9 cellular contexts compared by ENCODE assay signal in the genomic region with DNA sequence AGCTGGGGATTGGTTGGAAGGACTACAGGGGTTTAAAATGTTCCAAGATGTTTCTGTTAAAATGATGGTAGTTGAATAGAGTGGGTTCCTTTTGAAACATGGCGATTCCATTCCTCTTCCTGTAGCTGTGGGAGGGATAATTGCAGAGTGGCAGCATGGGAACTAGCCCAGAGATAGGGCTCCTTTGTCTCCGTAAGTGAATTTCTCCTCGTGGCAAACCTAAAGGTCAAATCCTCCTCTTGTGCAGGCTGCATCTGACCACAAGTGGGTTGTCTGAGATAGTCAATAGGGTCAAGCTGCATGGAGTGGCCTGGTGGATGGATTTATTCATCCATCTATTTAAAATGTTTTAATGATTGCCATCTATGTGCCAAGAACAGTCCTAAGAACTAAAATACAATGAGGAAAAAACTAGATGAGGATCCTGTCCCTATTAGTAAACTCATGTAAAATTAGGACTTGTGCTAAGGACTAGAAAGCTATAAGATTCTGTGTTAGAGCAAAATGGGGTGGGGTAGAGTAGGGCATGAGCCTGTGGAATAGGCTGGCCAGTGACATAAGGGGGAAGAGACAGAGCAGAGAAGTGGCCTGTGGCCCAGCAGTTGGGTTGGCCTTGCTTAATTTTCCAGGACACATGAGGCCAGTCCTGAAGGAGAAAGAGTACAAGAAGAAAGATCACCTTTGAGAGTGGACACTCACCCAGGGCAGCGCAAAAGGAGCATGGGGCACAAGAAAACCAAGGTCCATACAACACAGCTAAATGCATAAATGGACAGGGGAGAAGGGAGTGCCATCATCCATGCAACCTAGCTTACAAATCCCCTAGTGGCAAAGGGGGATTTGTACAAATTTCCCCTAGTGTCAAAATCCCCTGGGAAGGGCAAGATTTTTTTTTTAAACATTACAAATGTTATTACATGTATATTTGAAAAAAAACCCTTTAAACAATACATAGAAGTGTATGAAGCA.
"Had no signal": no experiment of that assay in that cellular context is flagged by ENCODE, and none has a peak within 500 bp of the region (broad histone marks: within the 10 kb centered on the region; RNA-seq: fewer than 3 reads in every experiment).

No MANE protein-coding gene starts in this region.

- H3K27ac Mint-ChIP-seq: activated CD4-positive, alpha-beta memory T cell treated with anti-CD3 and anti-CD28 coated beads, Interleukin-2, amount 10 ng/mL, durations not matched to agents 7 days and 5 days; activated T-cell treated with anti-CD3 and anti-CD28 coated beads, Interleukin-2, amount 50 U/mL, for 72 hours; naive thymus-derived CD8-positive, alpha-beta T cell had no signal

- H3K4me3 Mint-ChIP-seq: activated CD4-positive, alpha-beta memory T cell treated with anti-CD3 and anti-CD28 coated beads, Interleukin-2, amount 10 ng/mL, durations not matched to agents 7 days and 5 days; activated T-cell treated with anti-CD3 and anti-CD28 coated beads, Interleukin-2, amount 50 U/mL, for 72 hours; naive thymus-derived CD8-positive, alpha-beta T cell had no signal

- H3K27ac ChIP-seq: ascending aorta, esophagus muscularis mucosa, sigmoid colon had no signal

- ATAC-seq: activated T-cell treated with anti-CD3 and anti-CD28 coated beads, Interleukin-2, amount 50 U/mL, for 72 hours; mucosa of descending colon; naive thymus-derived CD8-positive, alpha-beta T cell had no signal

- H3K9me3 ChIP-seq: ascending aorta, esophagus muscularis mucosa, mucosa of descending colon, sigmoid colon had no signal

- H3K4me1 ChIP-seq: ascending aorta, esophagus muscularis mucosa had no signal

- H3K4me3 ChIP-seq: ascending aorta, esophagus muscularis mucosa, mucosa of descending colon, sigmoid colon had no signal

- H3K36me3 Mint-ChIP-seq: naive thymus-derived CD8-positive, alpha-beta T cell had no signal

- H3K27me3 Mint-ChIP-seq: activated CD4-positive, alpha-beta memory T cell treated with anti-CD3 and anti-CD28 coated beads, Interleukin-2, amount 10 ng/mL, durations not matched to agents 7 days and 5 days had no signal

- H3K36me3 ChIP-seq: ascending aorta, esophagus muscularis mucosa, sigmoid colon had no signal

- DNase-seq: activated CD4-positive, alpha-beta memory T cell treated with anti-CD3 and anti-CD28 coated beads, Interleukin-2, amount 10 ng/mL, durations not matched to agents 7 days and 5 days; activated T-cell treated with anti-CD3 and anti-CD28 coated beads, Interleukin-2, amount 50 U/mL, for 72 hours; mucosa of descending colon; naive thymus-derived CD8-positive, alpha-beta T cell; sigmoid colon; stimulated activated CD4-positive, alpha-beta T cell treated with anti-CD3 and anti-CD28 coated beads, Interleukin-12 subunit alpha, Interleukin-12 subunit beta, amount 100 ng/mL, for 4 hours; T-helper 9 cell had no signal

- H3K27me3 ChIP-seq: ascending aorta, esophagus muscularis mucosa, sigmoid colon had no signal
